ENCODE assay signal across 19 cellular contexts in genomic region chr15:85154061-85154460, GRCh38.
DNase-seq lines count a peak whose midpoint lies in the region; TF ChIP-seq lines count a peak whose summit lies in the region.
"Had no signal": no experiment of that assay in that cellular context is flagged by ENCODE, and none has a peak within 500 bp of the region (broad histone marks: within the 10 kb centered on the region; RNA-seq: fewer than 3 reads in every experiment).

No MANE protein-coding gene starts in this region.

- intact Hi-C loops in lower leg skin (cut with DNase I; ENCODE audit: low total_unique reads), result no loop called here

- H3K79me2 ChIP-seq in Karpas-422 (ENCODE audit: low read length), result no peaks in the 10 kb centered on the region

- no peak for TF ChIP-seq CTCF in lower leg skin (IDR thresholded peaks at IDR 0.05)
- no peak for TF ChIP-seq CTCF in right atrium auricular region (IDR thresholded peaks at IDR 0.05)

- H3K4me2 ChIP-seq in Karpas-422 (ENCODE audit: low read depth, low read length, poor library complexity, severe bottlenecking), result no peak overlapping the region
- H3K4me2 ChIP-seq: KMS-11 had no signal

- H3K27ac ChIP-seq in right atrium auricular region (no peak overlapping the region), Karpas-422 (ENCODE audit: low read length) (no peak overlapping the region)
- H3K27ac ChIP-seq: KMS-11, lower lobe of right lung, suprapubic skin had no signal

- DNase-seq in ELF-1 (ENCODE audit: low read depth, low spot score), result peak; percentile 33
- peak; percentile 35 for DNase-seq in HT-29 (ENCODE audit: low spot score)
- peak; percentile 7 for DNase-seq in amniotic epithelial cell (ENCODE audit: low read depth)
- DNase-seq in iPS-NIHi7 (ENCODE audit: extremely low spot score), result peak; percentile 63
- DNase-seq in lower leg skin (ENCODE audit: low spot score in 2 of 2), result no peak
- DNase-seq in activated CD8-positive, alpha-beta memory T cell treated with anti-CD3 and anti-CD28 coated beads, Interleukin-2, amount 50 U/mL, for 48 hours, result no peak
- DNase-seq in right atrium auricular region (ENCODE audit: low spot score), result no peak
- no peak for DNase-seq in Karpas-422
- DNase-seq: activated naive CD8-positive, alpha-beta T cell treated with anti-CD3 and anti-CD28 coated beads for 36 hours; effector memory CD8-positive, alpha-beta T cell; head of caudate nucleus; lower lobe of right lung; NCI-H1048; NCI-H2029 treated with DMSO at 0.1 percent for 48 hours; NCI-H446 treated with DMSO at 0.1 percent for 48 hours; right cardiac atrium; stimulated activated CD8-positive, alpha-beta memory T cell treated with anti-CD3 and anti-CD28 coated beads, Interleukin-4, amount 100 ng/mL, for 48 hours had no signal

- TF ChIP-seq POLR2A in lower leg skin (IDR thresholded peaks at IDR 0.05), result no peak

- H3K36me3 ChIP-seq in right atrium auricular region, result no peaks in the 10 kb centered on the region
- no peaks in the 10 kb centered on the region for H3K36me3 ChIP-seq in Karpas-422 (ENCODE audit: insufficient read depth, low read length)
- H3K36me3 ChIP-seq: lower lobe of right lung, suprapubic skin had no signal

- H2AFZ ChIP-seq in Karpas-422 (ENCODE audit: low read length), result no peak overlapping the region

- H3K9me3 ChIP-seq in right atrium auricular region (no peaks in the 10 kb centered on the region), Karpas-422 (ENCODE audit: low read length) (no peaks in the 10 kb centered on the region)
- H3K9me3 ChIP-seq: lower lobe of right lung, suprapubic skin had no signal

- H3K4me1 ChIP-seq in right atrium auricular region (no peaks in the 10 kb centered on the region), Karpas-422 (ENCODE audit: low read length) (no peaks in the 10 kb centered on the region)
- H3K4me1 ChIP-seq: lower lobe of right lung, suprapubic skin had no signal

- no peaks in the 10 kb centered on the region for H3K9me2 ChIP-seq in Karpas-422 (replicated peaks; ENCODE audit: insufficient read depth, low read length)

- H3K4me3 ChIP-seq in lower leg skin (ENCODE audit: low read depth, poor library complexity, severe bottlenecking), result no peak overlapping the region
- H3K4me3 ChIP-seq in right atrium auricular region, result no peak overlapping the region
- H3K4me3 ChIP-seq in Karpas-422 (ENCODE audit: low read length), result no peak overlapping the region
- H3K4me3 ChIP-seq: lower lobe of right lung, suprapubic skin had no signal

- no peaks in the 10 kb centered on the region for H3K27me3 ChIP-seq in right atrium auricular region
- no peaks in the 10 kb centered on the region for H3K27me3 ChIP-seq in Karpas-422 (ENCODE audit: low read length)
- H3K27me3 ChIP-seq: suprapubic skin had no signal

- no peak overlapping the region for H3K9ac ChIP-seq in Karpas-422 (ENCODE audit: low read length)
- H3K9ac ChIP-seq: KMS-11 had no signal

- no peaks in the 10 kb centered on the region for H4K20me1 ChIP-seq in Karpas-422 (ENCODE audit: insufficient read depth, low read depth, low read length)

- 21 to 34% methylated on average over 2 of the region's 2 CpGs for WGBS in lower leg skin, 2 donors

Comparison
In these comparisons a context has a peak if more than half of its experiments do, and no peak if none do; other contexts are left out.
1. DNase-seq: peak in ELF-1 (single experiment), HT-29 (single experiment), amniotic epithelial cell (single experiment) and iPS-NIHi7 (single experiment); none in lower leg skin (0 of 2), activated CD8-positive, alpha-beta memory T cell treated with anti-CD3 and anti-CD28 coated beads, Interleukin-2, amount 50 U/mL, for 48 hours (single experiment), right atrium auricular region (single experiment) and Karpas-422 (single experiment).